In the genomic region with DNA sequence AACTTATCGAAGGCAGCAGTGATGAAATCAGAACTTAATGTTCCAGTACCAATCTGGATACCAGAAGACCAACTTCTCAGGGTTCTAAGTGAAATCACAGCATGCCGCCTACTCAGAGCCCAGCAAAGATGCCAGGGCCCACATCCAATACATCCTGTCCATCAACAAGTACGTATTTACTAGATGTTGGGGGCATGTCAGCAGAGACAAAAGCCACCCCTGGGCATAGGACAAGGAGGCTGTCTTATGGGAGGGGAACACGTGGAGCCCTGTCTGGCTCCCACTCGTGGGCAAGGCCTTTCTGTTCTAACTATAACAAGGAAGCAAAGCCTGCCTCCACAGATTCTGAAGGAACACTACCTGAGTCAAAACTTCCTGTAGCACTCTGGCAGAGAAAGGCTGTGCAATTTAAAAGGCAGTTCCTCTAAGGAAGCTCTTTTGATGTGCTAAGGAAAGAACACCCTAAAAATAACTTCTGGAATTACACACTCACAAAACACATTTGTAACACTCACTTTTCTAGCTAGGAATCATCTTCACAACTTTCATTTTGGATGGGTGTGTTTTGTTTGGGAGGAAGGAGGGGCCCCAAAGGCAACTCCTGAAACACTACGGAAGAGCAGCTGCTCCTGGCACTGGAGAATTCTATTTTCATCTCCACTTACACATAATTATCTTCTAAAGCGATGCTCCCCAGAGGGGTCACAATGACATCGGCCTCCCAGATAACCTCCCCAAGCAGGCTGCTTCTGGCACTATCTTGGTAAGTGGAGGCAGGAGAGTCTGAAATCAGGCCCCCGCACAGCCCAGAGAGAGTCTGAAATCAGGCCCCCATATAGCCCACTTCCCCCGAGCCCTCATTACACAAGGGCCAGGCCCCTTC, we compare ENCODE assay signal across 11 cellular contexts. TPM values are rescaled to one million over a fixed set of nuclear protein-coding genes. Genes with fewer than 3 reads are reported as not detected.
DNase-seq lines count a peak whose midpoint lies in the region; ATAC-seq and TF ChIP-seq lines count a peak whose summit lies in the region.
"Had no signal": no experiment of that assay in that cellular context is flagged by ENCODE, and none has a peak within 500 bp of the region (broad histone marks: within the 10 kb centered on the region; RNA-seq: fewer than 3 reads in every experiment).

No MANE protein-coding gene starts in this region.

- H3K4me1 Mint-ChIP-seq in activated naive CD8-positive, alpha-beta T cell treated with anti-CD3 and anti-CD28 coated beads, Interleukin-2, amount 10 ng/mL, durations not matched to agents 7 days and 5 days, result peaks cover 59% of the 10 kb centered on the region
- H3K4me1 Mint-ChIP-seq in activated naive CD8-positive, alpha-beta T cell treated with anti-CD3 and anti-CD28 coated beads for 36 hours, result peaks cover 21% of the 10 kb centered on the region

- no peaks in the 10 kb centered on the region for H3K9me3 Mint-ChIP-seq in activated naive CD8-positive, alpha-beta T cell treated with anti-CD3 and anti-CD28 coated beads, Interleukin-2, amount 10 ng/mL, durations not matched to agents 7 days and 5 days
- no peaks in the 10 kb centered on the region for H3K9me3 Mint-ChIP-seq in activated naive CD8-positive, alpha-beta T cell treated with anti-CD3 and anti-CD28 coated beads for 36 hours

- peak overlapping the region; percentile 42 for H3K27ac Mint-ChIP-seq in activated naive CD8-positive, alpha-beta T cell treated with anti-CD3 and anti-CD28 coated beads, Interleukin-2, amount 10 ng/mL, durations not matched to agents 7 days and 5 days
- no peak overlapping the region for H3K27ac Mint-ChIP-seq in activated naive CD8-positive, alpha-beta T cell treated with anti-CD3 and anti-CD28 coated beads for 36 hours

- no peaks in the 10 kb centered on the region for H3K27me3 ChIP-seq in aorta (ENCODE audit: control insufficient read depth in 1 of 2, insufficient read depth in 2 of 2, low read length in 1 of 2)

- peak overlapping the region; percentile 73 to 82 for H3K27ac ChIP-seq in coronary artery
- peak overlapping the region; percentile 44 to 75 for H3K27ac ChIP-seq in aorta (ENCODE audit: low read depth in 1 of 2, low read length in 2 of 2)

- intact Hi-C loops in aorta (cut with DNase I), result no loop called here
- intact Hi-C loops in posterior vena cava (cut with DNase I), result no loop called here

- no peak for TF ChIP-seq CTCF in coronary artery (IDR thresholded peaks at IDR 0.05)

- DNase-seq in activated naive CD8-positive, alpha-beta T cell treated with anti-CD3 and anti-CD28 coated beads, Interleukin-2, amount 10 ng/mL, durations not matched to agents 7 days and 5 days, result no peak
- DNase-seq in activated naive CD8-positive, alpha-beta T cell treated with anti-CD3 and anti-CD28 coated beads for 36 hours, result no peak
- no peak for DNase-seq in coronary artery (ENCODE audit: low spot score)
- peak; percentile 56 for DNase-seq in myocyte (ENCODE audit: low read depth)
- no peak for DNase-seq in aorta
- DNase-seq in posterior vena cava (ENCODE audit: low spot score), result no peak
- DNase-seq in activated naive CD4-positive, alpha-beta T cell treated with Interleukin-2 at 50 U/mL for 16 hours, result no peak
- DNase-seq: Caco-2; NCI-H526 treated with DMSO at 0.1 percent for 48 hours; stimulated activated naive CD8-positive, alpha-beta T cell treated with anti-CD3 and anti-CD28 coated beads, Interleukin-15, Interleukin-2, amounts not matched to agents 100 U/mL and 50 U/mL, for 24 hours had no signal

- 39 to 42% methylated on average over 10 of the region's 10 CpGs for WGBS in aorta, 2 donors

- ATAC-seq in activated naive CD8-positive, alpha-beta T cell treated with anti-CD3 and anti-CD28 coated beads, Interleukin-2, amount 10 ng/mL, durations not matched to agents 7 days and 5 days (ENCODE audit: low read depth), result no peak
- ATAC-seq in aorta (ENCODE audit: low FRiP score) (peak; percentile 24), HG03097 (IDR thresholded peaks at IDR 0.05; ENCODE audit: low FRiP score, unreplicated experiment) (no peak)
- ATAC-seq: stimulated activated naive CD8-positive, alpha-beta T cell treated with anti-CD3 and anti-CD28 coated beads, Interleukin-15, Interleukin-2, amounts not matched to agents 100 U/mL and 50 U/mL, for 24 hours had no signal

- H3K36me3 Mint-ChIP-seq in activated naive CD8-positive, alpha-beta T cell treated with anti-CD3 and anti-CD28 coated beads, Interleukin-2, amount 10 ng/mL, durations not matched to agents 7 days and 5 days, result peaks cover 2% of the 10 kb centered on the region
- no peaks in the 10 kb centered on the region for H3K36me3 Mint-ChIP-seq in activated naive CD8-positive, alpha-beta T cell treated with anti-CD3 and anti-CD28 coated beads for 36 hours

- POLR2A ChIA-PET in activated naive CD8-positive, alpha-beta T cell treated with anti-CD3 and anti-CD28 coated beads, Interleukin-2, amount 10 ng/mL, durations not matched to agents 7 days and 5 days (lab: Charles Lee), result no interaction called here

- H3K4me3 ChIP-seq in coronary artery (peak overlapping the region; percentile 41), aorta (ENCODE audit: low read length in 2 of 2) (no peak overlapping the region)

- no peak overlapping the region for H3K4me3 Mint-ChIP-seq in activated naive CD8-positive, alpha-beta T cell treated with anti-CD3 and anti-CD28 coated beads, Interleukin-2, amount 10 ng/mL, durations not matched to agents 7 days and 5 days
- H3K4me3 Mint-ChIP-seq in activated naive CD8-positive, alpha-beta T cell treated with anti-CD3 and anti-CD28 coated beads for 36 hours, result no peak overlapping the region

- no peaks in the 10 kb centered on the region for H3K27me3 Mint-ChIP-seq in activated naive CD8-positive, alpha-beta T cell treated with anti-CD3 and anti-CD28 coated beads, Interleukin-2, amount 10 ng/mL, durations not matched to agents 7 days and 5 days
- no peaks in the 10 kb centered on the region for H3K27me3 Mint-ChIP-seq in activated naive CD8-positive, alpha-beta T cell treated with anti-CD3 and anti-CD28 coated beads for 36 hours

- no peaks in the 10 kb centered on the region for H3K36me3 ChIP-seq in aorta (ENCODE audit: control insufficient read depth in 1 of 2, insufficient read depth in 2 of 2, low read length in 1 of 2)

- peaks cover 4 to 6% of the 10 kb centered on the region in 2 donors for H3K4me1 ChIP-seq in aorta (ENCODE audit: control insufficient read depth in 1 of 2, insufficient read depth in 2 of 2, low read length in 2 of 2)

- no peaks in the 10 kb centered on the region for H3K9me3 ChIP-seq in aorta (ENCODE audit: control insufficient read depth, low read length)
- H3K9me3 ChIP-seq: Caco-2 had no signal

RNA-seq across cellular contexts. Expression of a gene that starts 14.2 kb away (rescaled TPM):
- total RNA-seq in activated naive CD8-positive, alpha-beta T cell treated with anti-CD3 and anti-CD28 coated beads, Interleukin-2, amount 10 ng/mL, durations not matched to agents 7 days and 5 days, result 10 to 100 TPM in 1 of 2 experiments, 1 to 10 TPM in 1; 8.9 to 11.0 TPM
- total RNA-seq in activated naive CD8-positive, alpha-beta T cell treated with anti-CD3 and anti-CD28 coated beads for 36 hours, result 1 to 10 TPM; 6.1 to 6.8 TPM
- total RNA-seq in myocyte (2.2 and 5.6 TPM in 2 replicates), aorta (10 to 100 TPM; 24.9 to 26.4 TPM), posterior vena cava (10 to 100 TPM; 11.6 to 11.7 TPM)
- polyA plus RNA-seq in myocyte (2012), result 24.2 TPM
- 10 to 100 TPM; 16.1 to 41.4 TPM for polyA plus RNA-seq in aorta
